8 cellular contexts compared by ENCODE assay signal in genomic region chr5:172833691-172834569, GRCh38. TPM values are rescaled to one million over a fixed set of nuclear protein-coding genes. Genes with fewer than 3 reads are reported as not detected.
DNase-seq lines count a peak whose midpoint lies in the region; ATAC-seq and TF ChIP-seq lines count a peak whose summit lies in the region.

ERGIC1 (plus strand) TSS chr5:172834251; CDS start chr5:172834414, 163 bp downstream.

- 2 to 3% (median 3%) methylated on average over 38 to 66 of the region's 66 CpGs for WGBS in ovary, 3 donors
- 1% methylated on average over 24 of the region's 66 CpGs; no CpG with 5 or more reads in 1 of the 2 donors for WGBS in transverse colon (ENCODE audit: low coverage in 1 of 2), 2 donors

- H3K4me1 ChIP-seq in ovary (ENCODE audit: insufficient read depth): peaks cover 13% of the 10 kb centered on the region
- peaks cover 34 to 47% (median 40%) of the 10 kb centered on the region in 4 donors for H3K4me1 ChIP-seq in transverse colon

- intact Hi-C loops in Right ventricle myocardium superior (cut with DNase I) (loop anchor here (10.0 kb wide), 2 partner anchors 119 to 289 kb away; no protein-coding TSS in a partner anchor), ovary (cut with DNase I) (loop anchor here in 1 of 4 donors (10.0 kb wide), 1 partner anchor 59 kb away; the partner anchor contains the start of gene DUSP1), transverse colon (cut with DNase I; ENCODE audit: low total_unique reads) (loop anchor here (5.0 to 10.0 kb wide), 2 partner anchors 38 to 59 kb away; partner anchors contain the start of gene DUSP1)

- H3K36me3 ChIP-seq in KOPT-K1 (ENCODE audit: insufficient read depth, low read length) (0 out of 2 replicates have a peak, but pooled peaks cover 4% of the 10 kb centered on the region), ovary (no peaks in the 10 kb centered on the region), transverse colon (no peaks in the 10 kb centered on the region)

- H3K4me3 ChIP-seq in ovary (peak within 1 kb of the TSS; percentile 71), transverse colon (peak within 1 kb of the TSS; percentile 64 to 96 (median 76))

- H3K27me3 ChIP-seq in ovary: no peaks in the 10 kb centered on the region
- no peaks in the 10 kb centered on the region for H3K27me3 ChIP-seq in transverse colon

- DNase-seq in ELR (ENCODE audit: low read depth) (peak; percentile 90), SW480 (ENCODE audit: low spot score) (peak; percentile 63), Right ventricle myocardium superior (peak; percentile 93), ovary (peak; percentile 73 to 86 (median 80)), transverse colon (peak; percentile 91)
- DNase-seq in activated naive CD8-positive, alpha-beta T cell treated with anti-CD3 and anti-CD28 coated beads, Interleukin-2, amount 50 U/mL, for 24 hours: peak; percentile 85

- H3K27ac ChIP-seq in KOPT-K1 (ENCODE audit: low read depth, low read length, poor library complexity, severe bottlenecking) (peak within 1 kb of the TSS; percentile 91), ovary (peak within 1 kb of the TSS; percentile 57 to 58), transverse colon (peak within 1 kb of the TSS; percentile 89 to 94 (median 92))

- in situ Hi-C loops in transverse colon (cut with MboI; ENCODE audit: low pct_ligation_motif_present in 1 of 4, low pct_unique_long_range_greater_than_20kb in 1 of 4, low sequenced_read_pairs in 3 of 4): loop anchor here in 1 of 4 donors (10.0 kb wide), 1 partner anchor 59 kb away; the partner anchor contains the start of gene DUSP1

- no peaks in the 10 kb centered on the region for H3K9me3 ChIP-seq in KOPT-K1 (ENCODE audit: insufficient read depth, low read length, poor library complexity, severe bottlenecking)
- H3K9me3 ChIP-seq in ovary: no peaks in the 10 kb centered on the region
- no peaks in the 10 kb centered on the region for H3K9me3 ChIP-seq in transverse colon

- no peaks in the 10 kb centered on the region for H3K27me3 Mint-ChIP-seq in activated naive CD8-positive, alpha-beta T cell treated with anti-CD3 and anti-CD28 coated beads, Interleukin-2, amount 50 U/mL, for 24 hours

- TF ChIP-seq CTCF in ovary (IDR thresholded peaks at IDR 0.05): peak in 1 of 3 donors; percentile 6
- no peak for TF ChIP-seq CTCF in transverse colon (IDR thresholded peaks at IDR 0.05)

- H3K36me3 Mint-ChIP-seq in activated naive CD8-positive, alpha-beta T cell treated with anti-CD3 and anti-CD28 coated beads, Interleukin-2, amount 50 U/mL, for 24 hours (ENCODE audit: low read depth): peaks cover 3% of the 10 kb centered on the region

- peak within 1 kb of the TSS; percentile 76 for H3K27ac Mint-ChIP-seq in activated naive CD8-positive, alpha-beta T cell treated with anti-CD3 and anti-CD28 coated beads, Interleukin-2, amount 50 U/mL, for 24 hours

- peaks cover 45% of the 10 kb centered on the region for H3K4me1 Mint-ChIP-seq in activated naive CD8-positive, alpha-beta T cell treated with anti-CD3 and anti-CD28 coated beads, Interleukin-2, amount 50 U/mL, for 24 hours

- TF ChIP-seq POLR2A in ovary (IDR thresholded peaks at IDR 0.05) (peak; percentile 57), transverse colon (IDR thresholded peaks at IDR 0.05) (peak; percentile 69)

- peak; percentile 64 for ATAC-seq in GM21786 (IDR thresholded peaks at IDR 0.05; ENCODE audit: unreplicated experiment)
- ATAC-seq in activated naive CD8-positive, alpha-beta T cell treated with anti-CD3 and anti-CD28 coated beads, Interleukin-2, amount 50 U/mL, for 24 hours: peak; percentile 90
- ATAC-seq in Right ventricle myocardium superior (ENCODE audit: poor library complexity): peak; percentile 94

- no peaks in the 10 kb centered on the region for H3K9me3 Mint-ChIP-seq in activated naive CD8-positive, alpha-beta T cell treated with anti-CD3 and anti-CD28 coated beads, Interleukin-2, amount 50 U/mL, for 24 hours

- peak within 1 kb of the TSS; percentile 79 for H3K4me3 Mint-ChIP-seq in activated naive CD8-positive, alpha-beta T cell treated with anti-CD3 and anti-CD28 coated beads, Interleukin-2, amount 50 U/mL, for 24 hours

- no peak for TF ChIP-seq EP300 in ovary (IDR thresholded peaks at IDR 0.05)
- TF ChIP-seq EP300 in transverse colon (IDR thresholded peaks at IDR 0.05; ENCODE audit: low read depth): no peak

RNA-seq across cellular contexts. Expression of gene ERGIC1, which starts in this region (rescaled TPM):
- total RNA-seq in Right ventricle myocardium superior (75.5 TPM), ovary (100 to 1,000 TPM in 2 of 7 donors, 10 to 100 TPM in 5; 41.7 to 132 (median 92.3) TPM), transverse colon (100 to 1,000 TPM; 125 to 252 (median 184) TPM)
- 100 to 1,000 TPM in 1 of 2 donors, 10 to 100 TPM in 1; 76.4 to 147 TPM for polyA plus RNA-seq in ovary

Comparison
In these comparisons a context has a peak if more than half of its experiments do, and no peak if none do; other contexts are left out.
1. Peak in every context shown above with its lines: DNase-seq, ATAC-seq, H3K4me3 ChIP-seq and H3K27ac ChIP-seq.